ENCODE assay signal across 8 cellular contexts in genomic region chr17:40177275-40177874, GRCh38. TPM values are rescaled to one million over a fixed set of nuclear protein-coding genes. Genes with fewer than 3 reads are reported as not detected.
A peak's percentile ranks its signal among the peaks of the same experiment; 100 is the strongest.
DNase-seq lines count a peak whose midpoint lies in the region; ATAC-seq and TF ChIP-seq lines count a peak whose summit lies in the region.

Gene RAPGEFL1 (plus strand): TSS chr17:40177470. CDS start chr17:40177862, 392 bp downstream.

- peak; percentile 83 to 87 (median 86) for ATAC-seq in right lobe of liver

- peak within 1 kb of the TSS; percentile 47 for H3K27ac ChIP-seq in A673 (ENCODE audit: low read depth, low read length, poor library complexity, severe bottlenecking)
- peak within 1 kb of the TSS in 1 of 3 donors; percentile 37 for H3K27ac ChIP-seq in right lobe of liver

- H3K4me1 ChIP-seq in A673 (ENCODE audit: insufficient read depth, low read length, poor library complexity, severe bottlenecking) (peaks cover 13% of the 10 kb centered on the region), right lobe of liver (peaks cover 0 to 36% (median 14%) of the 10 kb centered on the region in 4 donors)

- DNase-seq in A673 (ENCODE audit: low spot score): peak; percentile 72
- peak; percentile 71 for DNase-seq in GM19240 (ENCODE audit: insufficient read length, low spot score)
- DNase-seq in NCI-H2107 treated with DMSO at 0.1 percent for 48 hours (lab: John Stamatoyannopoulos, UW; ENCODE audit: unreplicated experiment): peak; percentile 63
- DNase-seq in activated CD4-positive, alpha-beta T cell treated with anti-CD3 and anti-CD28 coated beads, Interleukin-2, amount 50 U/mL, for 4 hours: peak; percentile 90 to 91
- peak; percentile 84 to 89 (median 87) for DNase-seq in right lobe of liver
- DNase-seq in stimulated activated CD4-positive, alpha-beta T cell treated with anti-CD3 and anti-CD28 coated beads, TNF-alpha, amount 100 ng/mL, for 1 hour (ENCODE audit: low read depth in 3 of 3, low spot score in 1 of 3): peak; percentile 52 to 87 (median 67)
- DNase-seq in SIG-M5 (lab: John Stamatoyannopoulos, UW): no peak

- peak; percentile 37 for TF ChIP-seq POLR2A in right lobe of liver (IDR thresholded peaks at IDR 0.05)

- WGBS in right lobe of liver (ENCODE audit: insufficient coverage, low coverage, low lambda C conversion rate, missing lambda C conversion rate): 0% methylated on average over 9 of the region's 57 CpGs

- TF ChIP-seq CTCF in A673 (conservative IDR thresholded peaks at IDR 0.05; ENCODE audit: low read depth, low read length): no peak
- no peak for TF ChIP-seq CTCF in right lobe of liver (IDR thresholded peaks at IDR 0.05)

- H3K27me3 Mint-ChIP-seq in dendritic cell treated with granulocyte-macrophage colony-stimulating factor and Interleukin-4, amounts not matched to agents 40 ng/mL and 50 ng/mL, for 4 days: peaks cover 19% of the 10 kb centered on the region

- no TSS peak for BruUV-seq in A673 (replicated peaks; lab: Mats Ljungman, UMichigan)

- H3K4me3 ChIP-seq in A673 (ENCODE audit: low read depth, low read length, poor library complexity, severe bottlenecking) (peak within 1 kb of the TSS; percentile 55), right lobe of liver (peak within 1 kb of the TSS; percentile 49 to 65 (median 56))

- CTCF ChIA-PET in A673 (lab: Charles Lee): no interaction called here

- H3K4me1 Mint-ChIP-seq in dendritic cell treated with granulocyte-macrophage colony-stimulating factor and Interleukin-4, amounts not matched to agents 40 ng/mL and 50 ng/mL, for 4 days (ENCODE audit: low read depth): peaks cover 27% of the 10 kb centered on the region

- POLR2A ChIA-PET in A673 (lab: Charles Lee; ENCODE audit: low non-redundant PET): interaction anchor here (0.6 kb wide), 1 partner anchor 16 kb away, joined by 7 read pairs; no protein-coding TSS in a partner anchor

- H3K9me3 ChIP-seq in A673 (ENCODE audit: low read depth, low read length, poor library complexity, severe bottlenecking) (no peaks in the 10 kb centered on the region), right lobe of liver (no peaks in the 10 kb centered on the region)

- no peaks in the 10 kb centered on the region for H3K27me3 ChIP-seq in A673 (replicated peaks; ENCODE audit: insufficient read depth, low read depth, low read length, poor library complexity)
- H3K27me3 ChIP-seq in right lobe of liver: no peaks in the 10 kb centered on the region

- no peaks in the 10 kb centered on the region for H3K36me3 ChIP-seq in A673 (ENCODE audit: insufficient read depth, low read length, poor library complexity, severe bottlenecking)
- no peaks in the 10 kb centered on the region for H3K36me3 ChIP-seq in right lobe of liver

- H3K27ac Mint-ChIP-seq in dendritic cell treated with granulocyte-macrophage colony-stimulating factor and Interleukin-4, amounts not matched to agents 40 ng/mL and 50 ng/mL, for 4 days: no peak within 1 kb of the TSS

- intact Hi-C loops in A673 (cut with micrococcal nuclease; ENCODE audit: unreplicated experiment): no loop called here
- intact Hi-C loops in dendritic cell treated with granulocyte-macrophage colony-stimulating factor and Interleukin-4, amounts not matched to agents 40 ng/mL and 50 ng/mL, for 4 days (cut with micrococcal nuclease): no loop called here
- intact Hi-C loops in right lobe of liver (cut with DNase I): loop anchor here in 1 of 2 donors (10.0 kb wide), 2 partner anchors 123 to 163 kb away; partner anchors contain the start of genes CSF3 and MED24

- H3K4me3 Mint-ChIP-seq in dendritic cell treated with granulocyte-macrophage colony-stimulating factor and Interleukin-4, amounts not matched to agents 40 ng/mL and 50 ng/mL, for 4 days: peak within 1 kb of the TSS; percentile 63

- H3K9me3 Mint-ChIP-seq in dendritic cell treated with granulocyte-macrophage colony-stimulating factor and Interleukin-4, amounts not matched to agents 40 ng/mL and 50 ng/mL, for 4 days: no peaks in the 10 kb centered on the region

- peaks cover 54% of the 10 kb centered on the region for H3K36me3 Mint-ChIP-seq in dendritic cell treated with granulocyte-macrophage colony-stimulating factor and Interleukin-4, amounts not matched to agents 40 ng/mL and 50 ng/mL, for 4 days (ENCODE audit: low read depth)

RNA-seq across cellular contexts. Expression of gene RAPGEFL1, which starts in this region (rescaled TPM):
- 11.4 and 11.9 TPM in 2 replicates for total RNA-seq in A673 (2021)
- 10 to 100 TPM in 1 of 6 experiments, 1 to 10 TPM in 5; 1.4 to 16.5 (median 4.4) TPM for total RNA-seq in right lobe of liver
